Comparison of ENCODE assay signal across 1 cellular context in genomic region chr1:34859442-34860200, GRCh38.
TF ChIP-seq lines count a peak whose summit lies in the region.

Gene SMIM12 (minus strand): TSS chr1:34859749. CDS start chr1:34855977, 3,772 bp downstream.

TF ChIP-seq in HepG2, 621 proteins besides CTCF, POLR2A, EP300 and RAD21 (continued from another document and continues in another):
- TF ChIP-seq UBTF (CRISPR knock-in tag; IDR thresholded peaks at IDR 0.05) (peak; percentile 77; the same call in 1 of the 2 replicates), HINFP (CRISPR knock-in tag; IDR thresholded peaks at IDR 0.05; ENCODE audit: low read depth) (peak; percentile 97), ZNF292 (CRISPR knock-in tag; IDR thresholded peaks at IDR 0.05; ENCODE audit: borderline replicate concordance, low read depth) (no peak), GABPA (IDR thresholded peaks at IDR 0.05; ENCODE audit: low read depth, low read length) (peak; percentile 80), GABPA (CRISPR knock-in tag; IDR thresholded peaks at IDR 0.05; ENCODE audit: low read depth) (peak; percentile 94), PRDM10 (CRISPR knock-in tag; IDR thresholded peaks at IDR 0.05; ENCODE audit: low read depth) (no peak), POLR2AphosphoS2 (IDR thresholded peaks at IDR 0.05; ENCODE audit: low read depth, low read length) (no peak), ZNF639 (CRISPR knock-in tag; conservative IDR thresholded peaks at IDR 0.05) (peak; percentile 94), GLI4 (CRISPR knock-in tag; IDR thresholded peaks at IDR 0.05; ENCODE audit: borderline replicate concordance) (no peak; the same call in 1 of the 2 replicates), KMT2B (CRISPR knock-in tag; IDR thresholded peaks at IDR 0.05) (peak; percentile 88), SNAI1 (CRISPR knock-in tag; IDR thresholded peaks at IDR 0.05; ENCODE audit: borderline replicate concordance) (no peak), GPN1 (CRISPR knock-in tag; IDR thresholded peaks at IDR 0.05; ENCODE audit: borderline replicate concordance) (0 out of 2 replicates have a peak, but pooled peaks have one; percentile 12), ZNF180 (CRISPR knock-in tag; IDR thresholded peaks at IDR 0.05; ENCODE audit: borderline replicate concordance, low read depth) (no peak), MXI1 (IDR thresholded peaks at IDR 0.05; ENCODE audit: borderline replicate concordance, low read depth, low read length) (peak; percentile 89; the same call in 2 of the 3 replicates), SIX4 (CRISPR knock-in tag; IDR thresholded peaks at IDR 0.05) (no peak; the same call in 1 of the 2 replicates), RERE (CRISPR knock-in tag; IDR thresholded peaks at IDR 0.05; ENCODE audit: low read depth) (0 out of 2 replicates have a peak, but pooled peaks have one; percentile 34), PAF1 (CRISPR knock-in tag; IDR thresholded peaks at IDR 0.05) (no peak), ASH2L (IDR thresholded peaks at IDR 0.05; ENCODE audit: insufficient read length, low read depth, low read length) (peak; percentile 84), NCOA2 (CRISPR knock-in tag; IDR thresholded peaks at IDR 0.05) (peak; percentile 36; the same call in 1 of the 2 replicates), ZNF749 (CRISPR knock-in tag; IDR thresholded peaks at IDR 0.05; ENCODE audit: borderline replicate concordance) (no peak), POLR2AphosphoS5 (IDR thresholded peaks at IDR 0.05; ENCODE audit: low read depth, low read length) (peak; percentile 87), HNF1B (CRISPR knock-in tag; IDR thresholded peaks at IDR 0.05) (peak; percentile 87), AGO1 (IDR thresholded peaks at IDR 0.05; ENCODE audit: low read depth, low read length, poor library complexity, severe bottlenecking) (no peak), GATAD1 (CRISPR knock-in tag; IDR thresholded peaks at IDR 0.05) (peak; percentile 97), ZNF510 (CRISPR knock-in tag; IDR thresholded peaks at IDR 0.05; ENCODE audit: low read depth) (0 out of 2 replicates have a peak, but pooled peaks have one; percentile 78), TCF12 (IDR thresholded peaks at IDR 0.05) (no peak), TCF12 (CRISPR knock-in tag; IDR thresholded peaks at IDR 0.05) (0 out of 2 replicates have a peak, but pooled peaks have one; percentile 57), REST (IDR thresholded peaks at IDR 0.05; ENCODE audit: borderline replicate concordance in 1 of 2, low read depth in 1 of 2, low read length in 2 of 2) (no peak), KLF11 (CRISPR knock-in tag; IDR thresholded peaks at IDR 0.05) (peak; percentile 70; the same call in 1 of the 2 replicates), ZNF776 (CRISPR knock-in tag; IDR thresholded peaks at IDR 0.05) (peak; percentile 75; the same call in 1 of the 2 replicates), MAZ (IDR thresholded peaks at IDR 0.05; ENCODE audit: borderline replicate concordance, low read depth, low read length) (peak; percentile 26; the same call in 1 of the 2 replicates), MAZ (CRISPR knock-in tag; IDR thresholded peaks at IDR 0.05; ENCODE audit: low read depth) (peak; percentile 93), ZNF562 (CRISPR knock-in tag; IDR thresholded peaks at IDR 0.05; ENCODE audit: borderline replicate concordance) (no peak), DPF2 (CRISPR knock-in tag; IDR thresholded peaks at IDR 0.05; ENCODE audit: borderline replicate concordance, low read depth) (no peak), MYNN (CRISPR knock-in tag; IDR thresholded peaks at IDR 0.05; ENCODE audit: low read depth) (no peak), RELA (CRISPR knock-in tag; IDR thresholded peaks at IDR 0.05) (no peak), TOPORS (CRISPR knock-in tag; IDR thresholded peaks at IDR 0.05) (peak; percentile 49; the same call in 1 of the 2 replicates), ISL2 (CRISPR knock-in tag; IDR thresholded peaks at IDR 0.05) (peak; percentile 63; the same call in 1 of the 2 replicates), ZSCAN31 (CRISPR knock-in tag; IDR thresholded peaks at IDR 0.05; ENCODE audit: low read depth) (peak; percentile 76), ZSCAN21 (CRISPR knock-in tag; IDR thresholded peaks at IDR 0.05; ENCODE audit: borderline replicate concordance) (no peak; the same call in 1 of the 2 replicates)
